In the genomic region with DNA sequence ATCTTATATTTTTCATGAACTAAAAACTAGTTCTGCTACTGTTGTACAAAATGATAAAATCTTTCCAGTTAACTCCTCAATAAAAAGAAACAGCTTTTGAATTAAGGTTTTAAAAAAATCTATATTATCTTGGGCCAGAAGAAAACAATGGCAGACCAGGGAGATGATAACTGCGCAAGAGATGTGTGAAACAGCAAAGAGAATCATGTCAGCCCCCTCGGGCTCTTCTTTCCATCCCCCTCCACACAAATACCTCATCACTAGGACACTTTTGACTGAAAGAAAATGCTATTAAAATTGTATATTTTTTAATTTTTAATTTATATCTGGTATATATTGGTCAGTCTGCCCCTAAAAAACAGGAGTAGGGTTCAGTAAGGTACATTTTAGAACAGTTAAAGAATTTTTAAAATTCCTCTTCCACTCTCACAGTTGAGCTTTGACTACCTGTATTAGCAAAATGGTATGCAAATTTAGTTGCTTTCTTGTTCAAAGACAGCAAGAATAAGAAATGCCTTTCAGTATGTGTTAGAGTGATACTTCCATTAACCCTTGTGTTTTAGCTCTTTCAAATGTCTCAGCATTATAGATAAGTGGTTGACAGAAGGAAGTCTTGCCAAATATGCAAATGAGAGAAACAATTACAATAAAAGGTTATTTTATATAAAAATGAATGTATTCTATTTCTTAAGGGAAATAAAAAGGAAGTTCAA, we compare ENCODE assay signal across 2 cellular contexts.
TF ChIP-seq lines count a peak whose summit lies in the region.

No MANE protein-coding gene starts in this region.

TF ChIP-seq in SK-N-SH, 30 proteins besides CTCF, POLR2A, EP300 and RAD21 (continued from another document):
- TF ChIP-seq, protein P1, sequence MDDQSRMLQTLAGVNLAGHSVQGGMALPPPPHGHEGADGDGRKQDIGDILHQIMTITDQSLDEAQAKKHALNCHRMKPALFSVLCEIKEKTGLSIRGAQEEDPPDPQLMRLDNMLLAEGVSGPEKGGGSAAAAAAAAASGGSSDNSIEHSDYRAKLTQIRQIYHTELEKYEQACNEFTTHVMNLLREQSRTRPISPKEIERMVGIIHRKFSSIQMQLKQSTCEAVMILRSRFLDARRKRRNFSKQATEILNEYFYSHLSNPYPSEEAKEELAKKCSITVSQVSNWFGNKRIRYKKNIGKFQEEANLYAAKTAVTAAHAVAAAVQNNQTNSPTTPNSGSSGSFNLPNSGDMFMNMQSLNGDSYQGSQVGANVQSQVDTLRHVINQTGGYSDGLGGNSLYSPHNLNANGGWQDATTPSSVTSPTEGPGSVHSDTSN (IDR thresholded peaks at IDR 0.05) = no peak
- TF ChIP-seq TCF12 (IDR thresholded peaks at IDR 0.05) (no peak), MXI1 (IDR thresholded peaks at IDR 0.05; ENCODE audit: low read depth, low read length) (no peak)

TF ChIP-seq in SK-N-SH treated with all-trans-retinoic acid at 6 μM for 48 hours, 23 proteins besides CTCF, POLR2A, EP300 and RAD21 (continued from another document):
- TF ChIP-seq, protein P2, sequence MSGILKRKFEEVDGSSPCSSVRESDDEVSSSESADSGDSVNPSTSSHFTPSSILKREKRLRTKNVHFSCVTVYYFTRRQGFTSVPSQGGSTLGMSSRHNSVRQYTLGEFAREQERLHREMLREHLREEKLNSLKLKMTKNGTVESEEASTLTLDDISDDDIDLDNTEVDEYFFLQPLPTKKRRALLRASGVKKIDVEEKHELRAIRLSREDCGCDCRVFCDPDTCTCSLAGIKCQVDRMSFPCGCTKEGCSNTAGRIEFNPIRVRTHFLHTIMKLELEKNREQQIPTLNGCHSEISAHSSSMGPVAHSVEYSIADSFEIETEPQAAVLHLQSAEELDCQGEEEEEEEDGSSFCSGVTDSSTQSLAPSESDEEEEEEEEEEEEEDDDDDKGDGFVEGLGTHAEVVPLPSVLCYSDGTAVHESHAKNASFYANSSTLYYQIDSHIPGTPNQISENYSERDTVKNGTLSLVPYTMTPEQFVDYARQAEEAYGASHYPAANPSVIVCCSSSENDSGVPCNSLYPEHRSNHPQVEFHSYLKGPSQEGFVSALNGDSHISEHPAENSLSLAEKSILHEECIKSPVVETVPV (CRISPR knock-in tag; IDR thresholded peaks at IDR 0.05) = no peak
- TF ChIP-seq ESRRG (CRISPR knock-in tag; IDR thresholded peaks at IDR 0.05) (no peak), BACH2 (CRISPR knock-in tag; IDR thresholded peaks at IDR 0.05; ENCODE audit: borderline replicate concordance) (no peak), TOX (CRISPR knock-in tag; IDR thresholded peaks at IDR 0.05; ENCODE audit: borderline replicate concordance) (no peak), ZNF70 (CRISPR knock-in tag; IDR thresholded peaks at IDR 0.05) (no peak), ZFP3 (CRISPR knock-in tag; IDR thresholded peaks at IDR 0.05) (no peak), TCF4 (CRISPR knock-in tag; IDR thresholded peaks at IDR 0.05; ENCODE audit: borderline replicate concordance) (no peak), CSDC2 (CRISPR knock-in tag; IDR thresholded peaks at IDR 0.05) (no peak), ISL1 (CRISPR knock-in tag; IDR thresholded peaks at IDR 0.05) (no peak), RARB (CRISPR knock-in tag; IDR thresholded peaks at IDR 0.05) (no peak), GLIS3 (CRISPR knock-in tag; IDR thresholded peaks at IDR 0.05) (no peak)
- TF ChIP-seq, protein P3, sequence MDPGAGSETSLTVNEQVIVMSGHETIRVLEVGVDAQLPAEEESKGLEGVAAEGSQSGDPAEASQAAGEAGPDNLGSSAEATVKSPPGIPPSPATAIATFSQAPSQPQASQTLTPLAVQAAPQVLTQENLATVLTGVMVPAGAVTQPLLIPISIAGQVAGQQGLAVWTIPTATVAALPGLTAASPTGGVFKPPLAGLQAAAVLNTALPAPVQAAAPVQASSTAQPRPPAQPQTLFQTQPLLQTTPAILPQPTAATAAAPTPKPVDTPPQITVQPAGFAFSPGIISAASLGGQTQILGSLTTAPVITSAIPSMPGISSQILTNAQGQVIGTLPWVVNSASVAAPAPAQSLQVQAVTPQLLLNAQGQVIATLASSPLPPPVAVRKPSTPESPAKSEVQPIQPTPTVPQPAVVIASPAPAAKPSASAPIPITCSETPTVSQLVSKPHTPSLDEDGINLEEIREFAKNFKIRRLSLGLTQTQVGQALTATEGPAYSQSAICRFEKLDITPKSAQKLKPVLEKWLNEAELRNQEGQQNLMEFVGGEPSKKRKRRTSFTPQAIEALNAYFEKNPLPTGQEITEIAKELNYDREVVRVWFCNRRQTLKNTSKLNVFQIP (CRISPR knock-in tag; IDR thresholded peaks at IDR 0.05; ENCODE audit: borderline replicate concordance, low read depth) = no peak
- TF ChIP-seq, protein P4, sequence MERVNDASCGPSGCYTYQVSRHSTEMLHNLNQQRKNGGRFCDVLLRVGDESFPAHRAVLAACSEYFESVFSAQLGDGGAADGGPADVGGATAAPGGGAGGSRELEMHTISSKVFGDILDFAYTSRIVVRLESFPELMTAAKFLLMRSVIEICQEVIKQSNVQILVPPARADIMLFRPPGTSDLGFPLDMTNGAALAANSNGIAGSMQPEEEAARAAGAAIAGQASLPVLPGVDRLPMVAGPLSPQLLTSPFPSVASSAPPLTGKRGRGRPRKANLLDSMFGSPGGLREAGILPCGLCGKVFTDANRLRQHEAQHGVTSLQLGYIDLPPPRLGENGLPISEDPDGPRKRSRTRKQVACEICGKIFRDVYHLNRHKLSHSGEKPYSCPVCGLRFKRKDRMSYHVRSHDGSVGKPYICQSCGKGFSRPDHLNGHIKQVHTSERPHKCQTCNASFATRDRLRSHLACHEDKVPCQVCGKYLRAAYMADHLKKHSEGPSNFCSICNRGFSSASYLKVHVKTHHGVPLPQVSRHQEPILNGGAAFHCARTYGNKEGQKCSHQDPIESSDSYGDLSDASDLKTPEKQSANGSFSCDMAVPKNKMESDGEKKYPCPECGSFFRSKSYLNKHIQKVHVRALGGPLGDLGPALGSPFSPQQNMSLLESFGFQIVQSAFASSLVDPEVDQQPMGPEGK (CRISPR knock-in tag; IDR thresholded peaks at IDR 0.05; ENCODE audit: borderline replicate concordance) = no peak
TF ChIP-seq in SK-N-SH treated with all-trans-retinoic acid at 6 μM for 48 hours: peak in this region for 0.
